25 cellular contexts compared by ENCODE assay signal in genomic region chr6:4625557-4625956, GRCh38.
DNase-seq lines count a peak whose midpoint lies in the region; ATAC-seq, FAIRE-seq and TF ChIP-seq lines count a peak whose summit lies in the region.
"Had no signal": no experiment of that assay in that cellular context is flagged by ENCODE, and none has a peak within 500 bp of the region (broad histone marks: within the 10 kb centered on the region; RNA-seq: fewer than 3 reads in every experiment).

No MANE protein-coding gene starts in this region.

- peaks cover 13% of the 10 kb centered on the region for H3K9me3 Mint-ChIP-seq in activated CD4-positive, alpha-beta T cell treated with anti-CD3 and anti-CD28 coated beads, Interleukin-2, amount 10 ng/mL, durations not matched to agents 7 days and 5 days

- H3K27me3 ChIP-seq in HepG2 (ENCODE audit: control insufficient read depth in 1 of 2, insufficient read depth in 2 of 2, low read length in 2 of 2) (peaks cover 0 to 14% of the 10 kb centered on the region in 2 experiments; a peak in 3 of 5 replicates), right lobe of liver (no peaks in the 10 kb centered on the region), K562 (ENCODE audit: control insufficient read depth in 2 of 2, insufficient read depth in 2 of 2, low read length in 2 of 2) (peaks cover 5 to 22% of the 10 kb centered on the region in 2 experiments; a peak in 4 of 5 replicates)
- H3K27me3 ChIP-seq: BE2C, BLaER1 had no signal

- BruUV-seq in HepG2 (replicated peaks; lab: Mats Ljungman, UMichigan): no TSS peak
- no TSS peak for BruUV-seq in K562 (replicated peaks; lab: Mats Ljungman, UMichigan)

- no peak overlapping the region for H3K27ac ChIP-seq in HepG2 (ENCODE audit: extremely low read length, insufficient read depth, low read length)
- H3K27ac ChIP-seq in right lobe of liver: no peak overlapping the region
- H3K27ac ChIP-seq in K562 (ENCODE audit: extremely low read depth, low read depth, low read length): no peak overlapping the region
- H3K27ac ChIP-seq: BLaER1 had no signal

- no peak overlapping the region for H3K4me3 Mint-ChIP-seq in activated CD4-positive, alpha-beta T cell treated with anti-CD3 and anti-CD28 coated beads, Interleukin-2, amount 10 ng/mL, durations not matched to agents 7 days and 5 days
- H3K4me3 Mint-ChIP-seq: CD14-positive monocyte; CD4-positive, alpha-beta memory T cell; CD4-positive, CD25-positive, alpha-beta regulatory T cell; CD8-positive, alpha-beta memory T cell had no signal

- peaks cover 4% of the 10 kb centered on the region for H3K27me3 Mint-ChIP-seq in activated CD4-positive, alpha-beta T cell treated with anti-CD3 and anti-CD28 coated beads, Interleukin-2, amount 10 ng/mL, durations not matched to agents 7 days and 5 days
- H3K27me3 Mint-ChIP-seq: CD4-positive, alpha-beta memory T cell; CD4-positive, CD25-positive, alpha-beta regulatory T cell; CD8-positive, alpha-beta memory T cell had no signal

- 25% methylated on average over 6 of the region's 6 CpGs for WGBS in HepG2 (ENCODE audit: low lambda C conversion rate)
- WGBS in right lobe of liver (ENCODE audit: insufficient coverage, low coverage, low lambda C conversion rate, missing lambda C conversion rate): 53% methylated on average over 5 of the region's 6 CpGs
- 12% methylated on average over 6 of the region's 6 CpGs for WGBS in K562 (ENCODE audit: insufficient coverage, low coverage, missing lambda C conversion rate)

- intact Hi-C loops in HepG2 (cut with micrococcal nuclease; ENCODE audit: unreplicated experiment): no loop called here
- intact Hi-C loops in right lobe of liver (cut with DNase I): no loop called here
- intact Hi-C loops in K562 (cut with micrococcal nuclease): no loop called here

- H3K4me2 ChIP-seq in HepG2 (ENCODE audit: low read depth, low read length): no peak overlapping the region
- no peak overlapping the region for H3K4me2 ChIP-seq in K562 (ENCODE audit: insufficient read depth, low read length)
- H3K4me2 ChIP-seq: BLaER1 had no signal

- H3K9ac ChIP-seq in HepG2 (ENCODE audit: insufficient read depth, low read depth, low read length): no peak overlapping the region
- H3K9ac ChIP-seq in K562 (ENCODE audit: insufficient read depth in 1 of 2, low read depth in 2 of 2, low read length in 2 of 2): no peak overlapping the region
- H3K9ac ChIP-seq: BLaER1 had no signal

- POLR2A ChIA-PET in HepG2 (lab: Yijun Ruan, JAX): no interaction called here
- POLR2A ChIA-PET in K562 (lab: Yijun Ruan, JAX): interaction anchor here (0.7 to 1.0 kb wide), 3 partner anchors 11 to 271 kb away, joined by 3 to 5 read pairs (median 3); no protein-coding TSS in a partner anchor
- POLR2A ChIA-PET in activated CD4-positive, alpha-beta T cell treated with anti-CD3 and anti-CD28 coated beads, Interleukin-2, amount 10 ng/mL, durations not matched to agents 7 days and 5 days (lab: Charles Lee): no interaction called here

- no peaks in the 10 kb centered on the region for H3K4me1 ChIP-seq in HepG2 (ENCODE audit: insufficient read depth, low read length)
- H3K4me1 ChIP-seq in right lobe of liver: no peaks in the 10 kb centered on the region
- H3K4me1 ChIP-seq in K562 (replicated peaks in 1 of 2; ENCODE audit: control insufficient read depth in 2 of 2, insufficient read depth in 2 of 2, low read length in 2 of 2): peaks cover 3 to 13% of the 10 kb centered on the region in 2 experiments; a peak in 3 of 5 replicates
- H3K4me1 ChIP-seq: BE2C, BLaER1 had no signal

- H3K4me3 ChIP-seq in HepG2 (replicated peaks in 1 of 3; ENCODE audit: insufficient read depth in 1 of 3, low read depth in 2 of 3, low read length in 3 of 3) (no peak overlapping the region), right lobe of liver (no peak overlapping the region), K562 (no peak overlapping the region)
- H3K4me3 ChIP-seq: BLaER1, GM12878 had no signal

- TF ChIP-seq RAD21 in HepG2 (CRISPR knock-in tag; IDR thresholded peaks at IDR 0.05): no peak
- no peak for TF ChIP-seq RAD21 in K562 (CRISPR knock-in tag; conservative IDR thresholded peaks at IDR 0.05 in 1 of 2, IDR thresholded peaks at IDR 0.05 in 1 of 2)

- DNase-seq in HepG2 (ENCODE audit: low spot score): no peak
- no peak for DNase-seq in right lobe of liver
- no peak for DNase-seq in K562 (ENCODE audit: extremely low read depth in 1 of 4, low spot score in 3 of 4)
- no peak for DNase-seq in central memory CD4-positive, alpha-beta T cell
- DNase-seq in activated CD4-positive, alpha-beta T cell treated with anti-CD3 and anti-CD28 coated beads, Interleukin-2, amount 10 ng/mL, durations not matched to agents 7 days and 5 days: no peak
- DNase-seq: 8988T; ACHN; BE2C; C1 segment of cervical spinal cord; CD4-positive, alpha-beta memory T cell; CD4-positive, CD25-positive, alpha-beta regulatory T cell; CD8-positive, alpha-beta memory T cell; COR-L47; DMS 273 treated with DMSO at 0.1 percent for 48 hours; DMS153; DMS79; DND-41; EL; GDM1 had no signal

- no peak for TF ChIP-seq POLR2A in HepG2 (IDR thresholded peaks at IDR 0.05; ENCODE audit: insufficient read depth in 1 of 2, low read depth in 2 of 2, low read length in 2 of 2)
- no peak for TF ChIP-seq POLR2A in right lobe of liver (IDR thresholded peaks at IDR 0.05)
- TF ChIP-seq POLR2A in K562 (conservative IDR thresholded peaks at IDR 0.05): no peak

- in situ Hi-C loops in HepG2 (cut with HindIII; ENCODE audit: extremely low pct_ligation_motif_present, low pct_unique_long_range_greater_than_20kb) (no loop called here), K562 (cut with MboI) (no loop called here)

- H3K36me3 Mint-ChIP-seq in activated CD4-positive, alpha-beta T cell treated with anti-CD3 and anti-CD28 coated beads, Interleukin-2, amount 10 ng/mL, durations not matched to agents 7 days and 5 days (ENCODE audit: low read depth): no peaks in the 10 kb centered on the region
- H3K36me3 Mint-ChIP-seq: CD14-positive monocyte; CD4-positive, alpha-beta memory T cell; CD4-positive, CD25-positive, alpha-beta regulatory T cell had no signal

- no peaks in the 10 kb centered on the region for H3K4me1 Mint-ChIP-seq in activated CD4-positive, alpha-beta T cell treated with anti-CD3 and anti-CD28 coated beads, Interleukin-2, amount 10 ng/mL, durations not matched to agents 7 days and 5 days
- H3K4me1 Mint-ChIP-seq: CD4-positive, alpha-beta memory T cell; CD4-positive, CD25-positive, alpha-beta regulatory T cell; CD8-positive, alpha-beta memory T cell had no signal

- H2AFZ ChIP-seq in HepG2 (ENCODE audit: low read length) (no peak overlapping the region), K562 (ENCODE audit: low read depth, low read length) (0 out of 2 replicates have a peak overlapping the region, but pooled peaks have one; percentile 7)

- TF ChIP-seq CTCF in HepG2 (CRISPR knock-in tag; IDR thresholded peaks at IDR 0.05) (no peak), right lobe of liver (IDR thresholded peaks at IDR 0.05) (no peak), K562 (IDR thresholded peaks at IDR 0.05 in 2 of 3, conservative IDR thresholded peaks at IDR 0.05 in 1 of 3; ENCODE audit: insufficient read depth in 2 of 3, low read depth in 1 of 3, low read length in 3 of 3) (peak in 2 of 3 experiments; percentile 15 to 48; a peak in 2 of 6 replicates)

- FAIRE-seq in HepG2 (lab: Jason Lieb, UNC) (no peak), K562 (lab: Jason Lieb, UNC) (no peak)
- FAIRE-seq: A204.1, GM12878, GM12892, GM18507 had no signal

- H3K27ac Mint-ChIP-seq in activated CD4-positive, alpha-beta T cell treated with anti-CD3 and anti-CD28 coated beads, Interleukin-2, amount 10 ng/mL, durations not matched to agents 7 days and 5 days: no peak overlapping the region
- H3K27ac Mint-ChIP-seq: CD14-positive monocyte; CD4-positive, alpha-beta memory T cell; CD4-positive, CD25-positive, alpha-beta regulatory T cell; CD8-positive, alpha-beta memory T cell had no signal

- CTCF ChIA-PET in HepG2 (lab: Yijun Ruan, JAX; ENCODE audit: low intra/inter-chr PET ratio, low total read pairs): no interaction called here
- CTCF ChIA-PET in K562 (lab: Yijun Ruan, JAX; ENCODE audit: low intra/inter-chr PET ratio): no interaction called here
- CTCF ChIA-PET in activated CD4-positive, alpha-beta T cell treated with anti-CD3 and anti-CD28 coated beads, Interleukin-2, amount 10 ng/mL, durations not matched to agents 7 days and 5 days (lab: Charles Lee): no interaction called here

- ATAC-seq in HepG2 (no peak), right lobe of liver (no peak), K562 (peak; percentile 70)
- ATAC-seq: GM12878 had no signal

- H3K36me3 ChIP-seq in HepG2 (replicated peaks in 1 of 2; ENCODE audit: control insufficient read depth in 1 of 2, insufficient read depth in 2 of 2, low read length in 2 of 2) (no peaks in the 10 kb centered on the region), right lobe of liver (no peaks in the 10 kb centered on the region), K562 (ENCODE audit: control insufficient read depth, insufficient read depth, low read length) (no peaks in the 10 kb centered on the region)
- H3K36me3 ChIP-seq: BE2C, BLaER1 had no signal

- H3K9me1 ChIP-seq in K562 (ENCODE audit: control insufficient read depth, insufficient read depth, low read length): no peaks in the 10 kb centered on the region

- TF ChIP-seq EP300 in HepG2 (IDR thresholded peaks at IDR 0.05; ENCODE audit: low read depth in 2 of 2, low read length in 2 of 2): no peak
- TF ChIP-seq EP300 in HepG2 (CRISPR knock-in tag; IDR thresholded peaks at IDR 0.05; ENCODE audit: borderline replicate concordance): no peak
- TF ChIP-seq EP300 in K562 (IDR thresholded peaks at IDR 0.05; ENCODE audit: low read length): no peak

- no peaks in the 10 kb centered on the region for H4K20me1 ChIP-seq in HepG2 (ENCODE audit: insufficient read depth, low read length)
- no peaks in the 10 kb centered on the region for H4K20me1 ChIP-seq in K562 (replicated peaks; ENCODE audit: control insufficient read depth, insufficient read depth, low read length)
- H4K20me1 ChIP-seq: BLaER1 had no signal

- H3K79me2 ChIP-seq in HepG2 (ENCODE audit: insufficient read depth, low read length) (no peaks in the 10 kb centered on the region), K562 (ENCODE audit: control insufficient read depth, insufficient read depth, low read length) (no peaks in the 10 kb centered on the region)

- peaks cover 16% of the 10 kb centered on the region for H3K9me3 ChIP-seq in HepG2 (ENCODE audit: low read length)
- H3K9me3 ChIP-seq in right lobe of liver: no peaks in the 10 kb centered on the region
- peaks cover 4% of the 10 kb centered on the region; the same call in 1 of the 2 replicates for H3K9me3 ChIP-seq in K562 (replicated peaks; ENCODE audit: control insufficient read depth, insufficient read depth, low read depth, low read length)
- H3K9me3 ChIP-seq: BE2C had no signal

TF ChIP-seq in K562, 482 proteins besides CTCF, POLR2A, EP300 and RAD21 (continues in another document):
- TF ChIP-seq CEBPG (CRISPR knock-in tag; IDR thresholded peaks at IDR 0.05): peak; percentile 50
- peak; percentile 58 to 76 for TF ChIP-seq CEBPG (tag; conservative IDR thresholded peaks at IDR 0.05 in 1 of 2, IDR thresholded peaks at IDR 0.05 in 1 of 2)

Comparison
In these comparisons a context has a peak if more than half of its experiments do, and no peak if none do; other contexts are left out.
1. CTCF ChIP-seq: peak in K562 (2 of 3); none in HepG2 (single experiment) and right lobe of liver (0 of 4).
2. Of the 241 proteins assayed by ChIP-seq in both HepG2 and K562: peak only in HepG2: none; only in K562: ATF7, CEBPG and CTCF; in both: CEBPB; in neither: 236; mixed calls (peak in some experiments, not most) for 1.